20 cellular contexts compared by ENCODE assay signal in the genomic region with DNA sequence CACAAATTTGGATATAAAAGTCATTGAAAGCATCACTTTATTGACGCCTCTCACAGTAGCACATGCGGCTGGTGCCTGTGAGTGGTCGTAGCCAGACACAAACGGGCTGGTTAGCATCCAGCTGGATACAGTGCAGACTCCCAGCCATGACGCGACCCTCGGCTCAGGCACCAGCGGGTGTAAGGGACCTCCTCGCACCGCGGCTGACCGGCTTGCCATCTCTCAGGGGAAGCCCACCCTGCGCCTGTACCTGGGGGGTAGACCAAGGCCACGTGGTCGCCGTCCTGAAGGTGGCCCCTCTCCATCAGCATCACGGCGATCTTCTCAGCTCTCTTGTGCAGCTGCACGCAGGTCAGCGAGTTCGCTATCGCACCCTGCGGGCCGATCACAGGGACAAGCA.
"Had no signal": no experiment of that assay in that cellular context is flagged by ENCODE, and none has a peak within 500 bp of the region (broad histone marks: within the 10 kb centered on the region; RNA-seq: fewer than 3 reads in every experiment).

No MANE protein-coding gene starts in this region.

- H3K27ac ChIP-seq: dorsolateral prefrontal cortex, esophagus muscularis mucosa, gastrocnemius medialis, heart right ventricle, ovary, tibial artery, upper lobe of left lung, vagina had no signal

- DNase-seq: cortex of kidney; effector CD8-positive, alpha-beta T cell; gastrocnemius medialis; heart right ventricle; hypothalamus; kidney glomerular epithelial cell; mammary epithelial cell; natural killer cell; ovary; right cardiac atrium; stimulated activated CD4-positive, alpha-beta T cell treated with anti-CD3 and anti-CD28 coated beads, Interleukin-4, amount 100 ng/mL, for 1 hour; stimulated activated CD8-positive, alpha-beta memory T cell treated with anti-CD3 and anti-CD28 coated beads, Interleukin-4, amount 100 ng/mL, for 48 hours; stimulated activated naive CD8-positive, alpha-beta T cell treated with anti-CD3 and anti-CD28 coated beads, Interleukin-15, Interleukin-2, amounts not matched to agents 100 U/mL and 50 U/mL, for 24 hours; upper lobe of left lung had no signal

- H3K9me3 ChIP-seq: esophagus muscularis mucosa, gastrocnemius medialis, heart right ventricle, ovary, tibial artery, upper lobe of left lung, vagina had no signal

- H3K4me3 ChIP-seq: dorsolateral prefrontal cortex, esophagus muscularis mucosa, gastrocnemius medialis, heart right ventricle, ovary, smooth muscle cell, tibial artery, upper lobe of left lung, vagina had no signal

- ATAC-seq: gastrocnemius medialis; natural killer cell; stimulated activated effector memory CD8-positive, alpha-beta T cell treated with anti-CD3 and anti-CD28 coated beads, Interleukin-12 subunit alpha, Interleukin-12 subunit beta, amount 100 ng/mL, for 72 hours; stimulated activated naive CD8-positive, alpha-beta T cell treated with anti-CD3 and anti-CD28 coated beads, Interleukin-15, Interleukin-2, amounts not matched to agents 100 U/mL and 50 U/mL, for 24 hours had no signal

- H3K27me3 ChIP-seq: dorsolateral prefrontal cortex, esophagus muscularis mucosa, gastrocnemius medialis, heart right ventricle, ovary, tibial artery, upper lobe of left lung, vagina had no signal

- H3K4me1 ChIP-seq: esophagus muscularis mucosa, gastrocnemius medialis, heart right ventricle, tibial artery, upper lobe of left lung, vagina had no signal

- H3K36me3 ChIP-seq: ovary had no signal
